Comparison of ENCODE assay signal across 8 cellular contexts in the genomic region with DNA sequence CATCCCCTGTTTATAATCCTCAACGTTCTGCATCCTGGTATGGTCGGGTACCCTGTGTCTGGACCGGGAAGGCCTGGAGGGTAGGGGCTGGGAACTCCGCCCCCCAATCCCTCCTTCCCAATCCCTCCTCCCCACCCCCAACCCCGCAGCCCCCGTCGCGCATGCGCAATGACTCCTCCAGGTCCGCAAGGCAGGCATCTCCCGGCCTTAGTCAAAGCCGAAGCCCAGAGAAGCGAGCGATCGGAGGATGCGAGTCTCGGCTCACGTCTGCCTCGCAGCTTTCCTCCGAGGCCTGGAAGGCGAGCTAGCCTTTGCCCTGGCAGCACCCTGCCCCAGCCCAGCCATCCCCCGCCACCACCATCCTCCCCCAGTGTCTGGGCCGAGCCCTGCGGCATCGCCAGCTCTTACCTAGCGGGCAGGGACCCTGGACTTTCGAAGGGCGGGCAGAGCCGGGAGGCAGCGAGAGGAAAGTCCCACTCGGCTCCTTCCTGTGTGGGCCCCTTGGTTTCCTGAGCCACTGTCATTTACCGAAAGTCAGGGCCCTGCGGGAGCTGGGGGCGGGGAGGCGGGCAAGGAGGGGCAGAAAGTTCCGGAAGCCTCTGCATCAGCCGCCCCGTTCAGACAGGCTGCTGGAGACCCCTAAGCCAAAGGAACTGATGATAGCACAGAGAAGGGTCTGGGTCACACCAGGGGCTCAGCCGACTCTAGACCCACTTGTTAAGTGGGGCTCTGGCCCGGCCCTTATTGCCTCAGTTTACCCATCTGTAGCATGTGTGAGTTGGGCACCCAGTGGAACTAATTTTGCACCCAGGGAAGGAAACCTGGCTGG. TPM values are rescaled to one million over a fixed set of nuclear protein-coding genes. Genes with fewer than 3 reads are reported as not detected.
DNase-seq lines count a peak whose midpoint lies in the region; ATAC-seq and TF ChIP-seq lines count a peak whose summit lies in the region.

A gene (minus strand): TSS at position 445 of the 829 bp plus-strand sequence. CDS start 3,565 bp downstream, outside the sequence.

- no peak within 1 kb of the TSS for H2BK12ac ChIP-seq in neuronal stem cell (ENCODE audit: low read length)

- no peak within 1 kb of the TSS for H3K23ac ChIP-seq in neuronal stem cell (ENCODE audit: low read depth, low read length, poor library complexity)

- H3K9ac ChIP-seq in OCI-LY1 (ENCODE audit: low read length) = peak within 1 kb of the TSS; percentile 56
- peak within 1 kb of the TSS; percentile 57 for H3K9ac ChIP-seq in neuronal stem cell (ENCODE audit: low read depth, low read length, poor library complexity)

- no peaks in the 10 kb centered on the region for H3K79me2 ChIP-seq in OCI-LY1 (ENCODE audit: insufficient read depth, low read length)

- peak within 1 kb of the TSS; percentile 29 for H2BK120ac ChIP-seq in neuronal stem cell (ENCODE audit: low read depth, low read length)

- H3K36me3 Mint-ChIP-seq in CD4-positive, alpha-beta memory T cell = peaks cover 9 to 19% of the 10 kb centered on the region in 2 donors
- H3K36me3 Mint-ChIP-seq in activated T-helper 17 cell treated with anti-CD3 and anti-CD28 coated beads, Interleukin-2, amount 50 U/mL, for 72 hours (ENCODE audit: low read depth) = peaks cover 50% of the 10 kb centered on the region

- H3K4me1 Mint-ChIP-seq in CD4-positive, alpha-beta memory T cell = peaks cover 39 to 80% (median 59%) of the 10 kb centered on the region in 4 donors
- peaks cover 24% of the 10 kb centered on the region for H3K4me1 Mint-ChIP-seq in activated T-helper 17 cell treated with anti-CD3 and anti-CD28 coated beads, Interleukin-2, amount 50 U/mL, for 72 hours

- peak within 1 kb of the TSS; percentile 91 to 98 (median 94) for H3K4me3 Mint-ChIP-seq in CD4-positive, alpha-beta memory T cell
- H3K4me3 Mint-ChIP-seq in activated T-helper 17 cell treated with anti-CD3 and anti-CD28 coated beads, Interleukin-2, amount 50 U/mL, for 72 hours = peak within 1 kb of the TSS; percentile 82

- H2BK15ac ChIP-seq in neuronal stem cell (ENCODE audit: low read length) = peak within 1 kb of the TSS; percentile 74

- peak within 1 kb of the TSS; percentile 29 for H4K8ac ChIP-seq in neuronal stem cell (ENCODE audit: low read depth, low read length)

- peak; percentile 80 to 91 (median 84) for DNase-seq in CD4-positive, alpha-beta memory T cell
- DNase-seq in fibroblast of the aortic adventitia (ENCODE audit: low read depth) = peak; percentile 64
- peak; percentile 79 for DNase-seq in neuronal stem cell (ENCODE audit: low spot score)
- DNase-seq in stomach = peak; percentile 52
- no peak for DNase-seq in NCI-H1417 treated with DMSO at 0.1 percent for 48 hours (lab: John Stamatoyannopoulos, UW)

- no peaks in the 10 kb centered on the region for H3K79me1 ChIP-seq in neuronal stem cell (ENCODE audit: low read depth, low read length)

- H2AK5ac ChIP-seq in neuronal stem cell (ENCODE audit: low read depth, low read length) = peak within 1 kb of the TSS; percentile 95

- H3K4me2 ChIP-seq in OCI-LY1 (ENCODE audit: low read length) (peak within 1 kb of the TSS; percentile 70), neuronal stem cell (ENCODE audit: insufficient read depth, low read length, poor library complexity, severe bottlenecking) (peak within 1 kb of the TSS; percentile 73)

- intact Hi-C loops in CD4-positive, alpha-beta memory T cell (cut with micrococcal nuclease) = loop anchor here (1.0 kb wide), 1 partner anchor 44 kb away; no protein-coding TSS in a partner anchor
- intact Hi-C loops in stomach (cut with DNase I; ENCODE audit: low total_unique reads) = no loop called here

- peak within 1 kb of the TSS; percentile 52 to 76 for H3K4me3 ChIP-seq in CD4-positive, alpha-beta memory T cell (ENCODE audit: low read length in 2 of 2)
- H3K4me3 ChIP-seq in OCI-LY1 (ENCODE audit: low read depth, low read length, poor library complexity, severe bottlenecking) (peak within 1 kb of the TSS; percentile 54), fibroblast of the aortic adventitia (ENCODE audit: low read depth, low read length) (peak within 1 kb of the TSS; percentile 56), neuronal stem cell (ENCODE audit: low read length in 2 of 2) (peak within 1 kb of the TSS; percentile 16 to 64), stomach (peak within 1 kb of the TSS; percentile 35 to 44 (median 40))

- H3K9me3 Mint-ChIP-seq in CD4-positive, alpha-beta memory T cell = no peaks in the 10 kb centered on the region
- H3K9me3 Mint-ChIP-seq in activated T-helper 17 cell treated with anti-CD3 and anti-CD28 coated beads, Interleukin-2, amount 50 U/mL, for 72 hours = no peaks in the 10 kb centered on the region

- no CpG with 5 or more reads among the region's 40 CpGs for WGBS in neuronal stem cell (ENCODE audit: extremely low coverage in 2 of 2, insufficient read length in 2 of 2, insufficient replicate concordance in 1 of 2), 2 donors
- 7 to 15% (median 11%) methylated on average over 33 to 40 of the region's 40 CpGs for WGBS in stomach, 5 donors

- no peak for TF ChIP-seq POLR2A in stomach (IDR thresholded peaks at IDR 0.05)

- CTCF ChIA-PET in CD4-positive, alpha-beta memory T cell (lab: Charles Lee; ENCODE audit: partially characterized antibody) = interaction anchor here (0.6 to 4.9 kb wide), 11 partner anchors 8 to 91 kb away, joined by 3 to 49 read pairs (median 4); a partner anchor contains a TSS

- ATAC-seq in GM21619 (IDR thresholded peaks at IDR 0.05; ENCODE audit: unreplicated experiment) = peak; percentile 56
- ATAC-seq in activated T-helper 17 cell treated with anti-CD3 and anti-CD28 coated beads, Interleukin-2, amount 50 U/mL, for 72 hours (replicated peaks) = peak; percentile 86

- H4K20me1 ChIP-seq in OCI-LY1 (ENCODE audit: insufficient read depth, low read length) = no peaks in the 10 kb centered on the region

- no peak within 1 kb of the TSS for H3K14ac ChIP-seq in neuronal stem cell (ENCODE audit: low read length)

- peak within 1 kb of the TSS; percentile 95 to 98 (median 97) for H3K27ac Mint-ChIP-seq in CD4-positive, alpha-beta memory T cell
- peak within 1 kb of the TSS; percentile 94 for H3K27ac Mint-ChIP-seq in activated T-helper 17 cell treated with anti-CD3 and anti-CD28 coated beads, Interleukin-2, amount 50 U/mL, for 72 hours

- H4K91ac ChIP-seq in neuronal stem cell (ENCODE audit: low read depth, low read length, poor library complexity) = peak within 1 kb of the TSS; percentile 30

- TF ChIP-seq EP300 in stomach (IDR thresholded peaks at IDR 0.05) = no peak

- no peaks in the 10 kb centered on the region for H3K27me3 ChIP-seq in CD4-positive, alpha-beta memory T cell (ENCODE audit: insufficient read depth, low read length)
- no peaks in the 10 kb centered on the region for H3K27me3 ChIP-seq in OCI-LY1 (ENCODE audit: insufficient read depth, low read length)
- peaks cover 0 to 13% (median 2%) of the 10 kb centered on the region in 3 experiments for H3K27me3 ChIP-seq in neuronal stem cell (ENCODE audit: control insufficient read depth in 3 of 3, insufficient read depth in 3 of 3, low read depth in 1 of 3, low read length in 3 of 3)
- H3K27me3 ChIP-seq in stomach = peaks cover 0 to 51% (median 4%) of the 10 kb centered on the region in 3 donors

- H3K4me1 ChIP-seq in CD4-positive, alpha-beta memory T cell (ENCODE audit: insufficient read depth, low read length) = peaks cover 76% of the 10 kb centered on the region
- H3K4me1 ChIP-seq in OCI-LY1 (ENCODE audit: insufficient read depth, low read length, severe bottlenecking) (peaks cover 27% of the 10 kb centered on the region), neuronal stem cell (ENCODE audit: control insufficient read depth in 2 of 2, insufficient read depth in 1 of 2, low read depth in 1 of 2, low read length in 2 of 2) (peaks cover 3 to 4% of the 10 kb centered on the region in 2 donors), stomach (peaks cover 5 to 54% (median 12%) of the 10 kb centered on the region in 4 donors)

- peak within 1 kb of the TSS; percentile 30 for H3K4ac ChIP-seq in neuronal stem cell (ENCODE audit: low read length)

- peak within 1 kb of the TSS; percentile 36 for H2BK5ac ChIP-seq in neuronal stem cell (ENCODE audit: low read length)

- H3K36me3 ChIP-seq in CD4-positive, alpha-beta memory T cell (ENCODE audit: insufficient read depth, low read length) = peaks cover 16% of the 10 kb centered on the region
- H3K36me3 ChIP-seq in OCI-LY1 (ENCODE audit: insufficient read depth, low read length) = no peaks in the 10 kb centered on the region
- no peaks in the 10 kb centered on the region for H3K36me3 ChIP-seq in neuronal stem cell (replicated peaks in 1 of 2; ENCODE audit: control insufficient read depth in 2 of 2, insufficient read depth in 2 of 2, low read length in 2 of 2)
- H3K36me3 ChIP-seq in stomach = peaks cover 0 to 6% (median 0%) of the 10 kb centered on the region in 4 donors

- no peaks in the 10 kb centered on the region for H3K9me3 ChIP-seq in CD4-positive, alpha-beta memory T cell (ENCODE audit: control insufficient read depth in 1 of 2, low read length in 2 of 2)
- no peaks in the 10 kb centered on the region for H3K9me3 ChIP-seq in OCI-LY1 (ENCODE audit: low read length)
- no peaks in the 10 kb centered on the region for H3K9me3 ChIP-seq in neuronal stem cell (replicated peaks in 1 of 2; ENCODE audit: control insufficient read depth in 2 of 2, insufficient read depth in 1 of 2, low read depth in 1 of 2, low read length in 2 of 2)
- H3K9me3 ChIP-seq in stomach = no peaks in the 10 kb centered on the region

- H3K27ac ChIP-seq in CD4-positive, alpha-beta memory T cell (ENCODE audit: low read depth, low read length) = peak within 1 kb of the TSS; percentile 91
- peak within 1 kb of the TSS; percentile 66 for H3K27ac ChIP-seq in OCI-LY1 (ENCODE audit: low read depth, low read length, poor library complexity, severe bottlenecking)
- H3K27ac ChIP-seq in neuronal stem cell (replicated peaks; ENCODE audit: low read length) = no peak within 1 kb of the TSS
- H3K27ac ChIP-seq in stomach = peak within 1 kb of the TSS; percentile 65 to 90 (median 78)

- no peaks in the 10 kb centered on the region for H3K9me2 ChIP-seq in OCI-LY1 (ENCODE audit: low read depth, low read length)

- H2AFZ ChIP-seq in OCI-LY1 (ENCODE audit: low read length) (peak within 1 kb of the TSS; percentile 44; the same call in 1 of the 2 replicates), neuronal stem cell (ENCODE audit: low read length) (peak within 1 kb of the TSS; percentile 96)

- H3K27me3 Mint-ChIP-seq in CD4-positive, alpha-beta memory T cell = no peaks in the 10 kb centered on the region
- H3K27me3 Mint-ChIP-seq in activated T-helper 17 cell treated with anti-CD3 and anti-CD28 coated beads, Interleukin-2, amount 50 U/mL, for 72 hours = no peaks in the 10 kb centered on the region

- no peaks in the 10 kb centered on the region for H3F3A ChIP-seq in OCI-LY1 (ENCODE audit: insufficient read depth, low read length)

- TF ChIP-seq CTCF in OCI-LY1 (IDR thresholded peaks at IDR 0.05; ENCODE audit: low read length) (no peak), fibroblast of the aortic adventitia (IDR thresholded peaks at IDR 0.05; ENCODE audit: insufficient read depth, low read length) (no peak), stomach (IDR thresholded peaks at IDR 0.05) (no peak)

- H3K18ac ChIP-seq in neuronal stem cell (ENCODE audit: low read length) = peak within 1 kb of the TSS; percentile 95

- POLR2A ChIA-PET in CD4-positive, alpha-beta memory T cell (lab: Charles Lee; ENCODE audit: partially characterized antibody) = interaction anchor here (0.6 to 7.1 kb wide), 18 partner anchors 9 to 434 kb away, joined by 3 to 60 read pairs (median 4); a partner anchor contains a TSS

RNA-seq across cellular contexts. Expression of the gene that starts here (rescaled TPM):
- 100 to 1,000 TPM; 132 to 135 TPM for total RNA-seq in CD4-positive, alpha-beta memory T cell
- 10 to 100 TPM; 74.6 to 96.2 TPM for polyA plus RNA-seq in CD4-positive, alpha-beta memory T cell
- 100 to 1,000 TPM; 186 to 250 TPM for total RNA-seq in activated T-helper 17 cell treated with anti-CD3 and anti-CD28 coated beads, Interleukin-2, amount 50 U/mL, for 72 hours
- total RNA-seq in fibroblast of the aortic adventitia (ENCODE audit: low replicate concordance) (1.3 and 2.7 TPM in 2 replicates), stomach (10 to 100 TPM in 2 of 5 donors, 1 to 10 TPM in 2, under 1 TPM in 1; 0.89 to 50.2 (median 3.9) TPM)
- 3.2 TPM for polyA plus RNA-seq in neuronal stem cell (2013, experiment 1 of 2)
- 3.3 TPM for polyA plus RNA-seq in neuronal stem cell (2013, experiment 2 of 2)
- polyA plus RNA-seq in stomach = 1 to 10 TPM; 2.3 to 3.2 (median 2.6) TPM

Comparison
In these comparisons a context has a peak if more than half of its experiments do, and no peak if none do; other contexts are left out.
1. RNA of the gene that starts here (polyA plus RNA-seq): 74.6 to 96.2 TPM in CD4-positive, alpha-beta memory T cell; 2.3 to 3.2 TPM in stomach; every median in the first group is over 10 times any median in the second.
2. Peak in every context shown above with its lines, with median percentiles within 50 percentile points of each other: H3K4me3 ChIP-seq.